ENCODE assay signal across 30 cellular contexts in genomic region chr9:94991961-94992907, GRCh38.
DNase-seq lines count a peak whose midpoint lies in the region; ATAC-seq, FAIRE-seq and TF ChIP-seq lines count a peak whose summit lies in the region.
"Had no signal": no experiment of that assay in that cellular context is flagged by ENCODE, and none has a peak within 500 bp of the region (broad histone marks: within the 10 kb centered on the region; RNA-seq: fewer than 3 reads in every experiment).

No MANE protein-coding gene starts in this region.

- ATAC-seq in pancreas (peak; percentile 21 to 40 (median 22)), upper lobe of right lung (no peak), HG02938 (IDR thresholded peaks at IDR 0.05; ENCODE audit: unreplicated experiment) (no peak)
- ATAC-seq: activated CD4-positive, alpha-beta T cell treated with anti-CD3 and anti-CD28 coated beads for 36 hours; naive thymus-derived CD8-positive, alpha-beta T cell had no signal

- H3K36me3 ChIP-seq in breast epithelium (no peaks in the 10 kb centered on the region), pancreas (no peaks in the 10 kb centered on the region), upper lobe of right lung (no peaks in the 10 kb centered on the region)
- H3K36me3 ChIP-seq: colonic mucosa, SJCRH30, transverse colon had no signal

- no TSS peak for BruUV-seq in MCF 10A (replicated peaks; lab: Mats Ljungman, UMichigan)

- H3K27ac Mint-ChIP-seq in MCF 10A (ENCODE audit: low read depth, unreplicated experiment), result peak overlapping the region; percentile 46
- H3K27ac Mint-ChIP-seq: activated CD4-positive, alpha-beta T cell treated with anti-CD3 and anti-CD28 coated beads for 36 hours; activated naive CD4-positive, alpha-beta T cell treated with anti-CD3 and anti-CD28 coated beads, Interleukin-2, amount 50 U/mL, for 24 hours; stimulated activated naive CD8-positive, alpha-beta T cell treated with anti-CD3 and anti-CD28 coated beads, Interleukin-15, Interleukin-2, amounts not matched to agents 100 ng/mL and 50 ng/mL, for 24 hours had no signal

- H3K9me3 ChIP-seq in breast epithelium (no peaks in the 10 kb centered on the region), pancreas (no peaks in the 10 kb centered on the region), upper lobe of right lung (no peaks in the 10 kb centered on the region)
- H3K9me3 ChIP-seq: colonic mucosa, SJCRH30, transverse colon had no signal

- H3K27me3 Mint-ChIP-seq in MCF 10A (ENCODE audit: insufficient read depth, unreplicated experiment), result no peaks in the 10 kb centered on the region
- H3K27me3 Mint-ChIP-seq: activated CD4-positive, alpha-beta T cell treated with anti-CD3 and anti-CD28 coated beads for 36 hours; stimulated activated naive CD8-positive, alpha-beta T cell treated with anti-CD3 and anti-CD28 coated beads, Interleukin-15, Interleukin-2, amounts not matched to agents 100 ng/mL and 50 ng/mL, for 24 hours had no signal

- TF ChIP-seq POLR2A in breast epithelium (IDR thresholded peaks at IDR 0.05), result no peak

- no peak for DNase-seq in MCF 10A (ENCODE audit: unreplicated experiment)
- no peak for DNase-seq in breast epithelium (ENCODE audit: low spot score in 2 of 2)
- DNase-seq in kidney tubule cell (ENCODE audit: low spot score), result peak; percentile 44
- no peak for DNase-seq in pancreas
- DNase-seq in upper lobe of right lung, result no peak
- no peak for DNase-seq in NCI-H1092 treated with DMSO at 0.1 percent for 48 hours (lab: John Stamatoyannopoulos, UW)
- DNase-seq in superior temporal gyrus (ENCODE audit: extremely low spot score), result no peak
- DNase-seq: activated CD4-positive, alpha-beta T cell treated with anti-CD3 and anti-CD28 coated beads for 36 hours; activated CD8-positive, alpha-beta memory T cell treated with anti-CD3 and anti-CD28 coated beads for 24 hours; amygdala; colonic mucosa; COR-L47; effector CD8-positive, alpha-beta T cell; naive thymus-derived CD8-positive, alpha-beta T cell; NCI-H1694 treated with DMSO at 0.1 percent for 48 hours; NCI-H446 treated with DMSO at 0.1 percent for 48 hours; NCI-H82; SJCRH30; small intestine; stimulated activated CD4-positive, alpha-beta T cell treated with anti-CD3 and anti-CD28 coated beads, Interleukin-1b, Interleukin-23, amount 100 ng/mL, for 48 hours; SW 1271; transverse colon had no signal

- no peaks in the 10 kb centered on the region for H3K4me1 Mint-ChIP-seq in MCF 10A (ENCODE audit: insufficient read depth, unreplicated experiment)
- H3K4me1 Mint-ChIP-seq: activated CD4-positive, alpha-beta T cell treated with anti-CD3 and anti-CD28 coated beads for 36 hours; activated naive CD4-positive, alpha-beta T cell treated with anti-CD3 and anti-CD28 coated beads, Interleukin-2, amount 50 U/mL, for 24 hours; IgD-negative memory B cell; naive thymus-derived CD8-positive, alpha-beta T cell had no signal

- H3K27me3 ChIP-seq in breast epithelium (no peaks in the 10 kb centered on the region), pancreas (no peaks in the 10 kb centered on the region), upper lobe of right lung (no peaks in the 10 kb centered on the region)
- H3K27me3 ChIP-seq: colonic mucosa, SJCRH30, transverse colon had no signal

- H3K9me3 Mint-ChIP-seq in MCF 10A (ENCODE audit: unreplicated experiment), result no peaks in the 10 kb centered on the region
- H3K9me3 Mint-ChIP-seq: activated naive CD4-positive, alpha-beta T cell treated with anti-CD3 and anti-CD28 coated beads, Interleukin-2, amount 50 U/mL, for 24 hours; IgD-negative memory B cell; naive thymus-derived CD8-positive, alpha-beta T cell; stimulated activated naive CD8-positive, alpha-beta T cell treated with anti-CD3 and anti-CD28 coated beads, Interleukin-15, Interleukin-2, amounts not matched to agents 100 ng/mL and 50 ng/mL, for 24 hours had no signal

- H3K4me3 Mint-ChIP-seq in MCF 10A (ENCODE audit: unreplicated experiment), result no peak overlapping the region
- H3K4me3 Mint-ChIP-seq: activated CD4-positive, alpha-beta T cell treated with anti-CD3 and anti-CD28 coated beads for 36 hours; activated naive CD4-positive, alpha-beta T cell treated with anti-CD3 and anti-CD28 coated beads, Interleukin-2, amount 50 U/mL, for 24 hours; IgD-negative memory B cell; naive thymus-derived CD8-positive, alpha-beta T cell; stimulated activated naive CD8-positive, alpha-beta T cell treated with anti-CD3 and anti-CD28 coated beads, Interleukin-15, Interleukin-2, amounts not matched to agents 100 ng/mL and 50 ng/mL, for 24 hours had no signal

- peaks cover 10% of the 10 kb centered on the region for H3K36me3 Mint-ChIP-seq in MCF 10A (ENCODE audit: insufficient read depth, unreplicated experiment)

- no peak for TF ChIP-seq CTCF in MCF 10A (IDR thresholded peaks at IDR 0.05; ENCODE audit: unreplicated experiment)
- no peak for TF ChIP-seq CTCF in breast epithelium (IDR thresholded peaks at IDR 0.05)
- TF ChIP-seq CTCF in pancreas (IDR thresholded peaks at IDR 0.05), result no peak
- no peak for TF ChIP-seq CTCF in upper lobe of right lung (IDR thresholded peaks at IDR 0.05)

- POLR2A ChIA-PET in MCF 10A (lab: Yijun Ruan, JAX), result interaction anchor here (0.6 to 1.5 kb wide), 2 partner anchors 11 to 63 kb away, joined by 3 to 5 read pairs; no protein-coding TSS in a partner anchor

- H3K4me3 ChIP-seq in breast epithelium (no peak overlapping the region), pancreas (no peak overlapping the region), upper lobe of right lung (no peak overlapping the region)
- H3K4me3 ChIP-seq: colonic mucosa, SJCRH30, transverse colon had no signal

- WGBS in pancreas, 2 donors, result 80% methylated on average over 15 of the region's 15 CpGs

- H3K4me1 ChIP-seq in breast epithelium, result no peaks in the 10 kb centered on the region
- H3K4me1 ChIP-seq in pancreas, result peaks cover 23 to 32% (median 24%) of the 10 kb centered on the region in 3 donors
- H3K4me1 ChIP-seq in upper lobe of right lung, result peaks cover 30% of the 10 kb centered on the region
- H3K4me1 ChIP-seq: colonic mucosa had no signal

- H3K27ac ChIP-seq in breast epithelium, result no peak overlapping the region
- peak overlapping the region in 1 of 4 donors; percentile 6 for H3K27ac ChIP-seq in pancreas
- peak overlapping the region; percentile 33 for H3K27ac ChIP-seq in upper lobe of right lung
- H3K27ac ChIP-seq: 22Rv1, C4-2B, colonic mucosa, epithelial cell of prostate, SJCRH30, transverse colon had no signal

- intact Hi-C loops in MCF 10A (cut with micrococcal nuclease), result no loop called here
- intact Hi-C loops in breast epithelium (cut with DNase I; ENCODE audit: low total_unique reads), result no loop called here
- intact Hi-C loops in pancreas (cut with DNase I), result no loop called here
- intact Hi-C loops in upper lobe of right lung (cut with DNase I), result no loop called here

- FAIRE-seq in pancreas (lab: Jason Lieb, UNC), result no peak
- FAIRE-seq: G401.6, small intestine had no signal

- CTCF ChIA-PET in MCF 10A (lab: Yijun Ruan, JAX), result interaction anchor here (0.7 kb wide), 1 partner anchor 124 kb away, joined by 4 read pairs; no protein-coding TSS in a partner anchor

Comparison
In these comparisons a context has a peak if more than half of its experiments do, and no peak if none do; other contexts are left out.
1. ATAC-seq: peak in pancreas (4 of 4); none in upper lobe of right lung (single experiment) and HG02938 (single experiment).